Comparison of ENCODE assay signal across 8 cellular contexts in the genomic region with DNA sequence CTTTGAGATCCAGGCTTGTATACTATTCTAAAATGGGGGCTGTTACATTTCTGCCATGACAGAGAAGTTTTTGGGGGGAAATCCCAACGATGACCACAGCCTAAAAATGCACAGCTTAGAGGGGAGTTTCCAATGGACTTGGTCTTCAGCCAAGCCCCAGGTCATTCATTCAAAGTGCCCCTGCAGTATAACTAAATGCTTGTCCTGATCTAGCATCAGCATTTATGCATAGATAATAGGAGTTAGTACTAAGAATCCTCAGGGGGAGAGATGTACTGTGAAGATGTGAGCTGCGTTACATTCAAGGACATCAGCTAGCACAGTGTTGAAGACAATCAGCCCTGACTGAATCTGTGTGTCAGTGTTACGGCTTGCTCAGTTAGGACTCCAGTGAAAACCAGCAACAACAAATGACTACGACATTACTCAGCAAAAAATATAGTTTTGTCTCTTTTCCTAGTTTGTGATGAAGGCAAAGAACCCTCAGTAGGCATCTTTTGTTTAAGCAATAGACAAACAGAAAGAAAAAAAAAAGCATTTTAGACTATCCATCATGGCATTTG.
DNase-seq lines count a peak whose midpoint lies in the region; ATAC-seq and TF ChIP-seq lines count a peak whose summit lies in the region.

No MANE protein-coding gene starts in this region.

- no peak overlapping the region for H3K27ac Mint-ChIP-seq in effector memory CD8-positive, alpha-beta T cell

- H3K27me3 Mint-ChIP-seq in effector memory CD8-positive, alpha-beta T cell, result no peaks in the 10 kb centered on the region

- no peak overlapping the region for H3K27ac ChIP-seq in upper lobe of right lung

- no peak overlapping the region for H3K4me3 ChIP-seq in upper lobe of right lung

- ATAC-seq in GM19455 (IDR thresholded peaks at IDR 0.05; ENCODE audit: unreplicated experiment) (peak; percentile 48), HG03442 (IDR thresholded peaks at IDR 0.05; ENCODE audit: unreplicated experiment) (peak; percentile 64), upper lobe of right lung (no peak)
- ATAC-seq in effector memory CD8-positive, alpha-beta T cell (replicated peaks), result peak; percentile 31

- H3K4me1 ChIP-seq in upper lobe of right lung, result no peaks in the 10 kb centered on the region

- in situ Hi-C loops in KBM-7 (cut with MboI; ENCODE audit: low pct_unique_long_range_greater_than_20kb, low sequenced_read_pairs), result no loop called here

- no peak overlapping the region for H3K4me3 Mint-ChIP-seq in effector memory CD8-positive, alpha-beta T cell

- TF ChIP-seq CTCF in upper lobe of right lung (IDR thresholded peaks at IDR 0.05), result no peak

- no peaks in the 10 kb centered on the region for H3K9me3 ChIP-seq in upper lobe of right lung

- peaks cover 0 to 7% of the 10 kb centered on the region in 2 donors for H3K9me3 Mint-ChIP-seq in effector memory CD8-positive, alpha-beta T cell

- no peaks in the 10 kb centered on the region for H3K27me3 ChIP-seq in upper lobe of right lung

- H3K36me3 ChIP-seq in upper lobe of right lung, result no peaks in the 10 kb centered on the region

- H3K36me3 Mint-ChIP-seq in effector memory CD8-positive, alpha-beta T cell (ENCODE audit: insufficient read depth), result no peaks in the 10 kb centered on the region

- peaks cover 0 to 3% of the 10 kb centered on the region in 2 donors for H3K4me1 Mint-ChIP-seq in effector memory CD8-positive, alpha-beta T cell (ENCODE audit: low read depth in 2 of 2)

- peak; percentile 70 for DNase-seq in EH (ENCODE audit: low read depth)
- no peak for DNase-seq in effector memory CD8-positive, alpha-beta T cell
- DNase-seq in KBM-7, result no peak
- no peak for DNase-seq in occipital lobe (lab: John Stamatoyannopoulos, UW)
- DNase-seq in upper lobe of right lung, result no peak
- DNase-seq in cerebellum (ENCODE audit: low spot score), result no peak

- intact Hi-C loops in upper lobe of right lung (cut with DNase I), result no loop called here
